10 cellular contexts compared by ENCODE assay signal in the genomic region with DNA sequence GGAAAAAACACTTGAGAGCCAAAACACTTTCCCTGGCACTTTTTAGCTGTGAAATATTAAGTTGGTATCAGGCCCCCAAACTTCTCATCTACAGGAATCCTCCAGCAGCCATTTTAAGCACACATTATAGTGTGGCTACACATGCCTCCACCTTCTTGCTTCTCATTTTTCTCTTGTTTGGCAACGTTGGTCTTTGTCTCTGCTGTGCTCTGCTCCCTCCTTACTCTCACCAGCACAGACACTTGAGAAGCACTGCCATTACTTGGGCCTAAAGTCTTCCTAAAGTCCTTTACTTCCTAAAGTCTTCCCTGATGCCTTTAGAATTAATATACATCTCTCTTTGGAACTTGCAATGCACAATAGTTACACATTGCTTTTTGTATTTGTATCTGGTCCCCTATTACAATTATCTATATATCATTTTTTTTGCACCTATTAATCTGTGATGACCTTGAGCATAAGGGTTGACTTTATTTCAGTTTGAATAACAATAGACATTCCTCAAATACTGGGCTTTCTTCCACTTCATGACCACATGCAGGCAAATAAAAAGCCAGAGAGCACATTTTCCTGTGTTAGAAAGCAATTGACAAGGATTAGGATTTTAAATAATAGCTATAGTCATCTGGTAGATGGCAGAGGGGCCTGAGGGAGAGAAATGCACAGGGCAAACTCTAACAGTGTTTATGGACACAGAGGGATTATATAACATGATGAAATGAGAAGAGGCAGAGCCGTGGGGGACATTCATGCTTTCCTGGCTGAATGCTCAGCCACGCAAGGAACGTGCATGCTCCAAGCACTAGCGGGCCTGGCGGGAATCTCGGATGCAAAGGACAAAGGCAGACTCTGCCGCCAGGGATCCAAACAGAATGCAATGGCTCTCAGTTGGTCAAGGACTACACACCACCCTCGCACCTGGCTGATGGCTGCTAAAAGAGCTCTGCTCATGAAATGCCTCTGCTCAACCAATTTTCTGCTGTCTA.
"Had no signal": no experiment of that assay in that cellular context is flagged by ENCODE, and none has a peak within 500 bp of the region (broad histone marks: within the 10 kb centered on the region; RNA-seq: fewer than 3 reads in every experiment).

No MANE protein-coding gene starts in this region.

- DNase-seq: activated CD8-positive, alpha-beta memory T cell treated with anti-CD3 and anti-CD28 coated beads, Interleukin-2, amount 50 U/mL, for 4 hours; activated CD8-positive, alpha-beta T cell treated with anti-CD3 and anti-CD28 coated beads for 36 hours; aorta; effector CD4-positive, alpha-beta T cell; left colon; naive thymus-derived CD4-positive, alpha-beta T cell; sigmoid colon; stimulated activated naive CD4-positive, alpha-beta T cell; T1000; trophoblast cell had no signal
